ENCODE assay signal across 11 cellular contexts in the genomic region with DNA sequence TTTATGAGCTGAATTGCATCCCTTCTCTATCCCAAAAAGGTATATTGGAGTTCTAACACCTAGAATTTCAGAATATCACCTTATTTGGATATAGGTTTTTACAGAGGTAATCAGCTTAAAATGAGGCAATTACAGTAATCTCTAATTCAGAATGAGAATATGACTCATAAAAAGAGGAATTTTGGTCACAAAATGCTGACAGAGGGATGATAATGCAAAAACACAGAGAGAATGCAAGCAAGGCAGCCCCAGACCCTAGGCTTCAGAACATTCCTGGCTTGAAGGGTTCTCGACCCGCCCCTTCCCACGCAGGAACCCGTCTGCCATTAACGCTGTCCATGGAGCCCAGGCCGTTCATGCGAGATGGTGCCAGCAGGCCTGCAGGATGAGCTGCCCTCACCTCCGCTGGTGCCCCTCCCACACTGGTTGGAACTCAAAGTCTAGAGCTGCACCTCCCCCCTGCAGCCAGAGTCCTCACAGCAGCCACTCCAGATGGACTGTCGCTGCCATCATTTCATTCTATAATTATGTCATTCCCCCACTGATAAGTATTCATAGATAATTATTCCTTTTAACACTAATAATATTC.
DNase-seq lines count a peak whose midpoint lies in the region; ATAC-seq, FAIRE-seq and TF ChIP-seq lines count a peak whose summit lies in the region.
"Had no signal": no experiment of that assay in that cellular context is flagged by ENCODE, and none has a peak within 500 bp of the region (broad histone marks: within the 10 kb centered on the region; RNA-seq: fewer than 3 reads in every experiment).

No MANE protein-coding gene starts in this region.

- dilution Hi-C loops in keratinocyte (cut with MboI; ENCODE audit: extremely low pct_ligation_motif_present, low sequenced_read_pairs), result no loop called here

- H3K4me3 ChIP-seq in OCI-LY3 (ENCODE audit: low read length), result no peak overlapping the region
- no peak overlapping the region for H3K4me3 ChIP-seq in keratinocyte (ENCODE audit: control insufficient read depth in 2 of 3, extremely low read depth in 1 of 3, insufficient read depth in 2 of 3, low read depth in 1 of 3, low read length in 3 of 3)

- H3K4me2 ChIP-seq in OCI-LY3 (ENCODE audit: low read length), result peak overlapping the region; percentile 20; the same call in 1 of the 2 replicates
- H3K4me2 ChIP-seq in keratinocyte (ENCODE audit: control insufficient read depth, extremely low read depth, insufficient read depth, low read depth, low read length), result no peak overlapping the region

- peaks cover 14% of the 10 kb centered on the region for H3K4me1 ChIP-seq in OCI-LY3 (ENCODE audit: low read length)
- H3K4me1 ChIP-seq in keratinocyte (ENCODE audit: control insufficient read depth, extremely low read depth, insufficient read depth, low read length), result no peaks in the 10 kb centered on the region

- peak; percentile 25 for DNase-seq in Caki2 (ENCODE audit: low read depth)
- no peak for DNase-seq in keratinocyte (ENCODE audit: low read depth, low spot score)
- no peak for DNase-seq in NCI-H2029 (lab: John Stamatoyannopoulos, UW)
- DNase-seq: activated gamma-delta T cell, NCI-H526 treated with DMSO at 0.1 percent for 48 hours had no signal

- TF ChIP-seq CTCF in OCI-LY3 (IDR thresholded peaks at IDR 0.05; ENCODE audit: low read depth, low read length) (no peak), keratinocyte (optimal IDR thresholded peaks at IDR 0.05 in 1 of 3, IDR thresholded peaks at IDR 0.05 in 1 of 3, conservative IDR thresholded peaks at IDR 0.05 in 1 of 3; ENCODE audit: extremely low read depth in 1 of 3, insufficient read depth in 2 of 3, low read length in 3 of 3) (no peak)

- H3K27me3 ChIP-seq in OCI-LY3 (ENCODE audit: low read depth, low read length) (no peaks in the 10 kb centered on the region), keratinocyte (ENCODE audit: control insufficient read depth, extremely low read depth, insufficient read depth, low read length) (no peaks in the 10 kb centered on the region)
- H3K27me3 ChIP-seq: neutrophil had no signal

- no peaks in the 10 kb centered on the region for H4K20me1 ChIP-seq in OCI-LY3 (ENCODE audit: insufficient read depth, low read length)
- no peaks in the 10 kb centered on the region for H4K20me1 ChIP-seq in keratinocyte (ENCODE audit: control insufficient read depth, extremely low read depth, insufficient read depth, low read length)

- no peaks in the 10 kb centered on the region for H3K79me2 ChIP-seq in OCI-LY3 (ENCODE audit: low read length)
- H3K79me2 ChIP-seq in keratinocyte (ENCODE audit: control insufficient read depth, insufficient read depth, low read length), result no peaks in the 10 kb centered on the region

- H3K9me3 ChIP-seq in OCI-LY3 (ENCODE audit: insufficient read depth, low read length) (no peaks in the 10 kb centered on the region), keratinocyte (ENCODE audit: control insufficient read depth, low read depth, low read length) (no peaks in the 10 kb centered on the region)
- H3K9me3 ChIP-seq: neutrophil had no signal

- H2AFZ ChIP-seq in OCI-LY3 (ENCODE audit: low read depth, low read length), result no peak overlapping the region
- peak overlapping the region; percentile 72 for H2AFZ ChIP-seq in keratinocyte (ENCODE audit: control insufficient read depth, low read length)

- H3K9ac ChIP-seq in OCI-LY3 (ENCODE audit: low read length), result no peak overlapping the region
- H3K9ac ChIP-seq in keratinocyte (ENCODE audit: control insufficient read depth, extremely low read depth, insufficient read depth, low read length), result no peak overlapping the region

- H3K36me3 ChIP-seq in OCI-LY3 (replicated peaks; ENCODE audit: low read depth, low read length), result no peaks in the 10 kb centered on the region
- no peaks in the 10 kb centered on the region for H3K36me3 ChIP-seq in keratinocyte (ENCODE audit: control insufficient read depth in 2 of 2, extremely low read depth in 1 of 2, insufficient read depth in 2 of 2, low read length in 2 of 2)
- H3K36me3 ChIP-seq: neutrophil had no signal

- ATAC-seq in GM21367 (IDR thresholded peaks at IDR 0.05; ENCODE audit: unreplicated experiment) (peak; percentile 72), GM21381 (IDR thresholded peaks at IDR 0.05; ENCODE audit: unreplicated experiment) (no peak), GM19463 (IDR thresholded peaks at IDR 0.05; ENCODE audit: unreplicated experiment) (no peak), HG02970 (IDR thresholded peaks at IDR 0.05; ENCODE audit: low FRiP score, unreplicated experiment) (no peak)

- H3K27ac ChIP-seq in OCI-LY3 (ENCODE audit: low read length) (no peak overlapping the region), keratinocyte (ENCODE audit: control insufficient read depth, insufficient read depth, low read length) (no peak overlapping the region)
- H3K27ac ChIP-seq: neutrophil had no signal

- in situ Hi-C loops in Caki2 (cut with HindIII; ENCODE audit: low pct_unique_long_range_greater_than_20kb, low sequenced_read_pairs), result no loop called here

- H3K9me1 ChIP-seq in keratinocyte (ENCODE audit: control insufficient read depth, extremely low read depth, insufficient read depth, low read length), result no peaks in the 10 kb centered on the region

- no peak for FAIRE-seq in keratinocyte (lab: Jason Lieb, UNC)
